ENCODE assay signal across 1 cellular context in genomic region chr17:28843810-28844137, GRCh38.
TF ChIP-seq lines count a peak whose summit lies in the region.

No MANE protein-coding gene starts in this region.

TF ChIP-seq in IMR-90, 13 proteins besides CTCF, POLR2A, EP300 and RAD21:
- TF ChIP-seq CHD1 (IDR thresholded peaks at IDR 0.05; ENCODE audit: low read depth, low read length), result no peak
- TF ChIP-seq MAFK (IDR thresholded peaks at IDR 0.05; ENCODE audit: low read depth, low read length), result no peak
- TF ChIP-seq, protein P1, sequence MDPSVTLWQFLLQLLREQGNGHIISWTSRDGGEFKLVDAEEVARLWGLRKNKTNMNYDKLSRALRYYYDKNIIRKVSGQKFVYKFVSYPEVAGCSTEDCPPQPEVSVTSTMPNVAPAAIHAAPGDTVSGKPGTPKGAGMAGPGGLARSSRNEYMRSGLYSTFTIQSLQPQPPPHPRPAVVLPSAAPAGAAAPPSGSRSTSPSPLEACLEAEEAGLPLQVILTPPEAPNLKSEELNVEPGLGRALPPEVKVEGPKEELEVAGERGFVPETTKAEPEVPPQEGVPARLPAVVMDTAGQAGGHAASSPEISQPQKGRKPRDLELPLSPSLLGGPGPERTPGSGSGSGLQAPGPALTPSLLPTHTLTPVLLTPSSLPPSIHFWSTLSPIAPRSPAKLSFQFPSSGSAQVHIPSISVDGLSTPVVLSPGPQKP (IDR thresholded peaks at IDR 0.05; ENCODE audit: borderline replicate concordance, low read depth, low read length), result no peak
- TF ChIP-seq CEBPB (IDR thresholded peaks at IDR 0.05; ENCODE audit: low read depth, low read length), result no peak
- TF ChIP-seq, protein P2, sequence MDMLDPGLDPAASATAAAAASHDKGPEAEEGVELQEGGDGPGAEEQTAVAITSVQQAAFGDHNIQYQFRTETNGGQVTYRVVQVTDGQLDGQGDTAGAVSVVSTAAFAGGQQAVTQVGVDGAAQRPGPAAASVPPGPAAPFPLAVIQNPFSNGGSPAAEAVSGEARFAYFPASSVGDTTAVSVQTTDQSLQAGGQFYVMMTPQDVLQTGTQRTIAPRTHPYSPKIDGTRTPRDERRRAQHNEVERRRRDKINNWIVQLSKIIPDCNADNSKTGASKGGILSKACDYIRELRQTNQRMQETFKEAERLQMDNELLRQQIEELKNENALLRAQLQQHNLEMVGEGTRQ (IDR thresholded peaks at IDR 0.05; ENCODE audit: low read depth, low read length), result no peak
- no peak for TF ChIP-seq RFX5 (IDR thresholded peaks at IDR 0.05; ENCODE audit: low read depth, low read length)
